In the genomic region with DNA sequence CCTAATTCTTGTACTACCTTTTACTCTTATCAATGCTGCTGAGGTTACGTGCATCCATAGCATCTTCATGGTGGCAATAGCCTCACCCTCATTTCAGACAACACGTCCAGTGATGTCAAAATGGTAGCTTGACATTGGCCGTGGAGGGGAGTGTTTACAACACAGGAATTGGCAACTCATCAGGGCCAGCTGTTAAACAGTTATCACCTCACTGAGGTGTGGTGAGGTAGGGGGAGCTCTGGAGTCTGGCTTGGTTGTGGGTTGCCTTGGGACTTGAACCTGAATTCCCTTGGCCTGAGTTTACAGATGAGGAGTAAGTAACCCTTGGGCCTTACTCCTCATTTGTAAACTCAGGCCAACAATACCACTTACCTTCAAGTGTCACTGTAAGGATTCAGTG, we compare ENCODE assay signal across 39 cellular contexts. TPM values are rescaled to one million over a fixed set of nuclear protein-coding genes. Genes with fewer than 3 reads are reported as not detected.
A peak's percentile ranks its signal among the peaks of the same experiment; 100 is the strongest.
DNase-seq lines count a peak whose midpoint lies in the region; ATAC-seq, FAIRE-seq and TF ChIP-seq lines count a peak whose summit lies in the region.
"Had no signal": no experiment of that assay in that cellular context is flagged by ENCODE, and none has a peak within 500 bp of the region (broad histone marks: within the 10 kb centered on the region; RNA-seq: fewer than 3 reads in every experiment).

No MANE protein-coding gene starts in this region.

- CTCF ChIA-PET in activated CD4-positive, alpha-beta T cell treated with anti-CD3 and anti-CD28 coated beads, Interleukin-2, amount 10 ng/mL, durations not matched to agents 7 days and 5 days (lab: Charles Lee), result interaction anchor here (0.6 to 1.3 kb wide), 3 partner anchors 8 to 39 kb away, joined by 3 to 4 read pairs (median 4); no protein-coding TSS in a partner anchor
- CTCF ChIA-PET in activated CD8-positive, alpha-beta T cell treated with anti-CD3 and anti-CD28 coated beads for 36 hours (lab: Charles Lee), result interaction anchor here (1.0 to 1.5 kb wide), 2 partner anchors 33 to 65 kb away, joined by 3 to 4 read pairs; no protein-coding TSS in a partner anchor

- no peaks in the 10 kb centered on the region for H4K20me1 ChIP-seq in osteoblast (ENCODE audit: insufficient read depth, low read length)

- DNase-seq in activated CD4-positive, alpha-beta T cell treated with anti-CD3 and anti-CD28 coated beads, Interleukin-2, amount 10 ng/mL, durations not matched to agents 7 days and 5 days, result no peak
- no peak for DNase-seq in activated CD4-positive, alpha-beta T cell treated with anti-CD3 and anti-CD28 coated beads, Interleukin-2, amount 50 U/mL, for 4 hours
- DNase-seq in GM12891 (ENCODE audit: insufficient read length, low spot score) (no peak), osteoblast (ENCODE audit: insufficient read length, low spot score, missing footprints) (peak; percentile 25), NCI-H2171 (lab: John Stamatoyannopoulos, UW) (no peak), uterus (no peak)
- DNase-seq in activated CD8-positive, alpha-beta T cell treated with anti-CD3 and anti-CD28 coated beads for 36 hours, result no peak
- DNase-seq: activated CD4-positive, alpha-beta T cell treated with anti-CD3 and anti-CD28 coated beads for 4 hours; activated CD8-positive, alpha-beta memory T cell treated with anti-CD3 and anti-CD28 coated beads, Interleukin-2, amount 50 U/mL, for 48 hours; activated effector memory CD4-positive, alpha-beta T cell treated with Interleukin-2 at 50 U/mL for 16 hours; amniotic stem cell; brain microvascular endothelial cell; DMS79; GF-D8; H9; hippocampal formation; left colon; NCI-H1092 treated with DMSO at 0.1 percent for 48 hours; NCI-H2029; NCI-H2227 treated with DMSO at 0.1 percent for 48 hours; NCI-H748 treated with DMSO at 0.1 percent for 48 hours; nucleus accumbens; PC-9; psoas muscle; stimulated activated CD4-positive, alpha-beta T cell treated with anti-CD3 and anti-CD28 coated beads, Interleukin-15, amount 100 ng/mL, for 24 hours; stimulated activated naive CD4-positive, alpha-beta T cell treated with Interleukin-2 at 50 U/mL for 16 hours had no signal

- POLR2A ChIA-PET in activated CD4-positive, alpha-beta T cell treated with anti-CD3 and anti-CD28 coated beads, Interleukin-2, amount 10 ng/mL, durations not matched to agents 7 days and 5 days (lab: Charles Lee), result no interaction called here
- POLR2A ChIA-PET in activated CD8-positive, alpha-beta T cell treated with anti-CD3 and anti-CD28 coated beads for 36 hours (lab: Charles Lee), result interaction anchor here (1.7 kb wide), 1 partner anchor 8 kb away, joined by 7 read pairs; no protein-coding TSS in a partner anchor

- no peak overlapping the region for H3K4me3 ChIP-seq in osteoblast (ENCODE audit: insufficient read depth, low read length)
- H3K4me3 ChIP-seq in uterus, result no peak overlapping the region
- H3K4me3 ChIP-seq: gastroesophageal sphincter, PC-9, psoas muscle, thoracic aorta, vagina had no signal

- H3K4me1 ChIP-seq in osteoblast (ENCODE audit: insufficient read depth, low read length) (no peaks in the 10 kb centered on the region), uterus (no peaks in the 10 kb centered on the region)
- H3K4me1 ChIP-seq: gastroesophageal sphincter, psoas muscle, vagina had no signal

- H3K36me3 Mint-ChIP-seq in activated CD4-positive, alpha-beta T cell treated with anti-CD3 and anti-CD28 coated beads, Interleukin-2, amount 10 ng/mL, durations not matched to agents 7 days and 5 days (ENCODE audit: low read depth), result peaks cover 48% of the 10 kb centered on the region
- peaks cover 44% of the 10 kb centered on the region for H3K36me3 Mint-ChIP-seq in activated CD8-positive, alpha-beta T cell treated with anti-CD3 and anti-CD28 coated beads for 36 hours (ENCODE audit: low read depth)

- H3K36me3 ChIP-seq in osteoblast (ENCODE audit: insufficient read depth, low read length) (no peaks in the 10 kb centered on the region), uterus (no peaks in the 10 kb centered on the region)
- H3K36me3 ChIP-seq: brain microvascular endothelial cell, gastroesophageal sphincter, thoracic aorta, vagina had no signal

- H3K27ac ChIP-seq in osteoblast (ENCODE audit: low read depth, low read length) (no peak overlapping the region), uterus (no peak overlapping the region)
- H3K27ac ChIP-seq: brain microvascular endothelial cell, gastroesophageal sphincter, PC-9, psoas muscle, thoracic aorta, vagina had no signal

- ATAC-seq in activated CD8-positive, alpha-beta T cell treated with anti-CD3 and anti-CD28 coated beads for 36 hours, result no peak
- ATAC-seq in HG03045 (IDR thresholded peaks at IDR 0.05; ENCODE audit: unreplicated experiment), result no peak
- ATAC-seq: gastroesophageal sphincter, left colon, psoas muscle, Right ventricle myocardium inferior, SK-N-SH treated with all-trans-retinoic acid at 6 μM for 48 hours had no signal

- H3K27ac Mint-ChIP-seq in activated CD4-positive, alpha-beta T cell treated with anti-CD3 and anti-CD28 coated beads, Interleukin-2, amount 10 ng/mL, durations not matched to agents 7 days and 5 days, result peak overlapping the region; percentile 54
- H3K27ac Mint-ChIP-seq in activated CD8-positive, alpha-beta T cell treated with anti-CD3 and anti-CD28 coated beads for 36 hours, result peak overlapping the region; percentile 64
- H3K27ac Mint-ChIP-seq: T-helper 2 cell treated with Interferon-gamma antibody and Interleukin-4, amounts not matched to agents 5 μg/mL and 100 μg/mL, for 36 hours had no signal

- H3K4me3 Mint-ChIP-seq in activated CD4-positive, alpha-beta T cell treated with anti-CD3 and anti-CD28 coated beads, Interleukin-2, amount 10 ng/mL, durations not matched to agents 7 days and 5 days, result no peak overlapping the region
- no peak overlapping the region for H3K4me3 Mint-ChIP-seq in activated CD8-positive, alpha-beta T cell treated with anti-CD3 and anti-CD28 coated beads for 36 hours
- H3K4me3 Mint-ChIP-seq: H9; T-helper 2 cell treated with Interferon-gamma antibody and Interleukin-4, amounts not matched to agents 5 μg/mL and 100 μg/mL, for 36 hours had no signal

- intact Hi-C loops in activated CD8-positive, alpha-beta T cell treated with anti-CD3 and anti-CD28 coated beads for 36 hours (cut with micrococcal nuclease), result no loop called here
- intact Hi-C loops in uterus (cut with DNase I; ENCODE audit: low total_unique reads), result no loop called here

- no peaks in the 10 kb centered on the region for H3K27me3 ChIP-seq in osteoblast (ENCODE audit: insufficient read depth, low read length)
- no peaks in the 10 kb centered on the region for H3K27me3 ChIP-seq in uterus
- H3K27me3 ChIP-seq: brain microvascular endothelial cell, gastroesophageal sphincter, vagina had no signal

- peaks cover 38% of the 10 kb centered on the region for H3K4me1 Mint-ChIP-seq in activated CD4-positive, alpha-beta T cell treated with anti-CD3 and anti-CD28 coated beads, Interleukin-2, amount 10 ng/mL, durations not matched to agents 7 days and 5 days
- peaks cover 31% of the 10 kb centered on the region for H3K4me1 Mint-ChIP-seq in activated CD8-positive, alpha-beta T cell treated with anti-CD3 and anti-CD28 coated beads for 36 hours (ENCODE audit: low read depth)
- H3K4me1 Mint-ChIP-seq: H9 had no signal

- TF ChIP-seq POLR2A in GM12891 (IDR thresholded peaks at IDR 0.05; ENCODE audit: low read depth, low read length), result no peak
- no peak for TF ChIP-seq POLR2A in uterus (IDR thresholded peaks at IDR 0.05)

- no peaks in the 10 kb centered on the region for H3K9me3 ChIP-seq in osteoblast (ENCODE audit: low read depth, low read length)
- no peaks in the 10 kb centered on the region for H3K9me3 ChIP-seq in uterus
- H3K9me3 ChIP-seq: gastroesophageal sphincter, psoas muscle, thoracic aorta, vagina had no signal

- H3K79me2 ChIP-seq in osteoblast (ENCODE audit: insufficient read depth, low read length), result no peaks in the 10 kb centered on the region

- H3K27me3 Mint-ChIP-seq in activated CD4-positive, alpha-beta T cell treated with anti-CD3 and anti-CD28 coated beads, Interleukin-2, amount 10 ng/mL, durations not matched to agents 7 days and 5 days, result no peaks in the 10 kb centered on the region
- H3K27me3 Mint-ChIP-seq in activated CD8-positive, alpha-beta T cell treated with anti-CD3 and anti-CD28 coated beads for 36 hours, result no peaks in the 10 kb centered on the region

- FAIRE-seq in GM12891 (lab: Jason Lieb, UNC), result peak; percentile 48
- FAIRE-seq: endothelial cell of umbilical vein had no signal

- no peak overlapping the region for H3K4me2 ChIP-seq in osteoblast (ENCODE audit: insufficient read depth, low read length)
- H3K4me2 ChIP-seq: PC-9 had no signal

- H3K9me3 Mint-ChIP-seq in activated CD4-positive, alpha-beta T cell treated with anti-CD3 and anti-CD28 coated beads, Interleukin-2, amount 10 ng/mL, durations not matched to agents 7 days and 5 days, result no peaks in the 10 kb centered on the region
- no peaks in the 10 kb centered on the region for H3K9me3 Mint-ChIP-seq in activated CD8-positive, alpha-beta T cell treated with anti-CD3 and anti-CD28 coated beads for 36 hours
- H3K9me3 Mint-ChIP-seq: IgD-negative memory B cell; T-helper 2 cell treated with Interferon-gamma antibody and Interleukin-4, amounts not matched to agents 5 μg/mL and 100 μg/mL, for 36 hours had no signal

- no peak overlapping the region for H2AFZ ChIP-seq in osteoblast (ENCODE audit: low read length)
- H2AFZ ChIP-seq: PC-9 had no signal

- no peak for TF ChIP-seq CTCF in activated CD8-positive, alpha-beta T cell treated with anti-CD3 and anti-CD28 coated beads for 36 hours (IDR thresholded peaks at IDR 0.05)
- TF ChIP-seq CTCF in osteoblast (IDR thresholded peaks at IDR 0.05; ENCODE audit: extremely low read depth, low read depth, low read length) (no peak), uterus (IDR thresholded peaks at IDR 0.05) (no peak)

RNA-seq across cellular contexts. Expression of a gene that starts 10.4 kb away (rescaled TPM):
- 100 to 1,000 TPM; 254 to 264 TPM for total RNA-seq in activated CD4-positive, alpha-beta T cell treated with anti-CD3 and anti-CD28 coated beads, Interleukin-2, amount 10 ng/mL, durations not matched to agents 7 days and 5 days
- 111 TPM for polyA plus RNA-seq in GM12891 (2012; ENCODE audit: low read depth, missing spikeins)
- total RNA-seq in activated CD8-positive, alpha-beta T cell treated with anti-CD3 and anti-CD28 coated beads for 36 hours, result 100 to 1,000 TPM; 117 to 123 TPM
- total RNA-seq in osteoblast (not detected in 2 replicates), uterus (1 to 10 TPM in 3 of 4 donors, under 1 TPM in 1; 0.26 to 4.1 (median 2.9) TPM)
- total RNA-seq: A673, chondrocyte, endothelial cell of umbilical vein, fibroblast of lung, H9, M059J, PC-9 had no signal
- polyA plus RNA-seq: endothelial cell of umbilical vein, fibroblast of lung had no signal

RNA-seq across cellular contexts. Expression of a gene that starts 51.4 kb away (rescaled TPM):
- 1 to 10 TPM; 1.1 to 1.3 TPM for total RNA-seq in activated CD4-positive, alpha-beta T cell treated with anti-CD3 and anti-CD28 coated beads, Interleukin-2, amount 10 ng/mL, durations not matched to agents 7 days and 5 days
- polyA plus RNA-seq in GM12891 (2012; ENCODE audit: low read depth, missing spikeins), result 0.69 TPM
- under 1 TPM; 0.16 to 0.38 TPM for total RNA-seq in activated CD8-positive, alpha-beta T cell treated with anti-CD3 and anti-CD28 coated beads for 36 hours
- not detected in 2 replicates for total RNA-seq in osteoblast
- 1 to 10 TPM; 2.9 to 4.6 (median 3.9) TPM for total RNA-seq in uterus
- total RNA-seq: A673, chondrocyte, endothelial cell of umbilical vein, M059J, PC-9 had no signal

RNA-seq across cellular contexts. Expression of a gene that starts 53.5 kb away (rescaled TPM):
- total RNA-seq in activated CD4-positive, alpha-beta T cell treated with anti-CD3 and anti-CD28 coated beads, Interleukin-2, amount 10 ng/mL, durations not matched to agents 7 days and 5 days, result 1 to 10 TPM; 4.1 to 4.2 TPM
- 5.0 TPM for polyA plus RNA-seq in GM12891 (2012; ENCODE audit: low read depth, missing spikeins)
- total RNA-seq in activated CD8-positive, alpha-beta T cell treated with anti-CD3 and anti-CD28 coated beads for 36 hours, result 10 to 100 TPM; 10.4 to 11.1 TPM
- total RNA-seq in osteoblast (28.2 and 33.0 TPM in 2 replicates), uterus (10 to 100 TPM in 3 of 4 donors, 1 to 10 TPM in 1; 9.1 to 18.1 (median 14.7) TPM)

Comparison
In these comparisons a context has a peak if more than half of its experiments do, and no peak if none do; other contexts are left out.
1. RNA of a gene that starts 10.4 kb away (total RNA-seq): 254 to 264 TPM in activated CD4-positive, alpha-beta T cell treated with anti-CD3 and anti-CD28 coated beads, Interleukin-2, amount 10 ng/mL, durations not matched to agents 7 days and 5 days and 117 to 123 TPM in activated CD8-positive, alpha-beta T cell treated with anti-CD3 and anti-CD28 coated beads for 36 hours; 0.26 to 4.1 TPM in uterus and not detected in osteoblast; every median in the first group is over 10 times any median in the second.